ENCODE assay signal across 22 cellular contexts in genomic region chr4:2691952-2692435, GRCh38.
A peak's percentile ranks its signal among the peaks of the same experiment; 100 is the strongest.
DNase-seq lines count a peak whose midpoint lies in the region; ATAC-seq, FAIRE-seq and TF ChIP-seq lines count a peak whose summit lies in the region.
"Had no signal": no experiment of that assay in that cellular context is flagged by ENCODE, and none has a peak within 500 bp of the region (broad histone marks: within the 10 kb centered on the region; RNA-seq: fewer than 3 reads in every experiment).

No MANE protein-coding gene starts in this region.

- no peaks in the 10 kb centered on the region for H3K9me3 Mint-ChIP-seq in activated CD4-positive, alpha-beta T cell treated with anti-CD3 and anti-CD28 coated beads for 36 hours (ENCODE audit: low read depth)
- H3K9me3 Mint-ChIP-seq in activated naive CD4-positive, alpha-beta T cell treated with anti-CD3 and anti-CD28 coated beads, Interleukin-2, amount 50 U/mL, for 24 hours: no peaks in the 10 kb centered on the region
- H3K9me3 Mint-ChIP-seq in T-cell: no peaks in the 10 kb centered on the region
- H3K9me3 Mint-ChIP-seq: dendritic cell treated with granulocyte-macrophage colony-stimulating factor and Interleukin-4, amounts not matched to agents 40 ng/mL and 50 ng/mL, for 4 days; immature natural killer cell; neural progenitor cell had no signal

- no peak for TF ChIP-seq POLR2A in spleen (IDR thresholded peaks at IDR 0.05)

- H3K36me3 Mint-ChIP-seq in activated CD4-positive, alpha-beta T cell treated with anti-CD3 and anti-CD28 coated beads for 36 hours (ENCODE audit: low read depth): peaks cover 61% of the 10 kb centered on the region
- H3K36me3 Mint-ChIP-seq in activated naive CD4-positive, alpha-beta T cell treated with anti-CD3 and anti-CD28 coated beads, Interleukin-2, amount 50 U/mL, for 24 hours: peaks cover 19% of the 10 kb centered on the region
- peaks cover 80% of the 10 kb centered on the region for H3K36me3 Mint-ChIP-seq in T-cell

- CTCF ChIA-PET in activated CD4-positive, alpha-beta T cell treated with anti-CD3 and anti-CD28 coated beads for 36 hours (lab: Charles Lee): interaction anchor here (0.8 to 1.0 kb wide), 2 partner anchors 9 to 244 kb away, joined by 3 to 4 read pairs; no protein-coding TSS in a partner anchor
- CTCF ChIA-PET in T-cell (lab: Charles Lee): no interaction called here

- POLR2A ChIA-PET in activated CD4-positive, alpha-beta T cell treated with anti-CD3 and anti-CD28 coated beads for 36 hours (lab: Charles Lee): interaction anchor here (0.6 kb wide), 1 partner anchor 171 kb away, joined by 4 read pairs; no protein-coding TSS in a partner anchor
- POLR2A ChIA-PET in T-cell (lab: Charles Lee): interaction anchor here in 1 of 2 donors (0.6 kb wide), 1 partner anchor 93 kb away, joined by 6 read pairs; no protein-coding TSS in a partner anchor

- H3K27me3 ChIP-seq in spleen (replicated peaks in 1 of 7): no peaks in the 10 kb centered on the region
- H3K27me3 ChIP-seq: body of pancreas, neural progenitor cell, right atrium auricular region, stomach had no signal

- peak; percentile 84 for FAIRE-seq in GM18507 (lab: Jason Lieb, UNC)
- FAIRE-seq: A204.1 had no signal

- H3K4me3 ChIP-seq in spleen: no peak overlapping the region
- H3K4me3 ChIP-seq: body of pancreas, lung, neural progenitor cell, right atrium auricular region, SK-N-MC, stomach had no signal

- ATAC-seq in activated CD4-positive, alpha-beta T cell treated with anti-CD3 and anti-CD28 coated beads for 36 hours: peak; percentile 89
- no peak for ATAC-seq in GM18870 (IDR thresholded peaks at IDR 0.05; ENCODE audit: unreplicated experiment)
- no peak for ATAC-seq in T-cell (replicated peaks in 1 of 4)
- ATAC-seq: body of pancreas had no signal

- no peak overlapping the region for H3K4me3 Mint-ChIP-seq in activated CD4-positive, alpha-beta T cell treated with anti-CD3 and anti-CD28 coated beads for 36 hours
- no peak overlapping the region for H3K4me3 Mint-ChIP-seq in activated naive CD4-positive, alpha-beta T cell treated with anti-CD3 and anti-CD28 coated beads, Interleukin-2, amount 50 U/mL, for 24 hours
- H3K4me3 Mint-ChIP-seq in T-cell: no peak overlapping the region
- H3K4me3 Mint-ChIP-seq: dendritic cell treated with granulocyte-macrophage colony-stimulating factor and Interleukin-4, amounts not matched to agents 40 ng/mL and 50 ng/mL, for 4 days; immature natural killer cell; neural progenitor cell had no signal

- intact Hi-C loops in activated CD4-positive, alpha-beta T cell treated with anti-CD3 and anti-CD28 coated beads for 36 hours (cut with DNase I, micrococcal nuclease): loop anchor here (1.0 kb wide), 1 partner anchor 54 kb away; no protein-coding TSS in a partner anchor
- intact Hi-C loops in spleen (cut with DNase I; ENCODE audit: low total_unique reads): no loop called here

- peaks cover 31% of the 10 kb centered on the region for H3K4me1 Mint-ChIP-seq in activated CD4-positive, alpha-beta T cell treated with anti-CD3 and anti-CD28 coated beads for 36 hours
- peaks cover 25% of the 10 kb centered on the region for H3K4me1 Mint-ChIP-seq in activated naive CD4-positive, alpha-beta T cell treated with anti-CD3 and anti-CD28 coated beads, Interleukin-2, amount 50 U/mL, for 24 hours
- peaks cover 0 to 20% (median 12%) of the 10 kb centered on the region in 3 donors for H3K4me1 Mint-ChIP-seq in T-cell
- H3K4me1 Mint-ChIP-seq: neural progenitor cell had no signal

- H3K4me1 ChIP-seq in spleen: peaks cover 2 to 60% (median 28%) of the 10 kb centered on the region in 6 donors
- H3K4me1 ChIP-seq: body of pancreas, neural progenitor cell, right atrium auricular region, stomach had no signal

- H3K27ac Mint-ChIP-seq in activated CD4-positive, alpha-beta T cell treated with anti-CD3 and anti-CD28 coated beads for 36 hours: peak overlapping the region; percentile 86
- peak overlapping the region; percentile 89 for H3K27ac Mint-ChIP-seq in activated naive CD4-positive, alpha-beta T cell treated with anti-CD3 and anti-CD28 coated beads, Interleukin-2, amount 50 U/mL, for 24 hours
- peak overlapping the region in 1 of 2 donors; percentile 39 for H3K27ac Mint-ChIP-seq in T-cell
- H3K27ac Mint-ChIP-seq: neural progenitor cell had no signal

- WGBS in spleen, 5 donors: 55 to 76% (median 67%) methylated on average over 7 of the region's 7 CpGs

- no peaks in the 10 kb centered on the region for H3K27me3 Mint-ChIP-seq in activated CD4-positive, alpha-beta T cell treated with anti-CD3 and anti-CD28 coated beads for 36 hours
- H3K27me3 Mint-ChIP-seq in activated naive CD4-positive, alpha-beta T cell treated with anti-CD3 and anti-CD28 coated beads, Interleukin-2, amount 50 U/mL, for 24 hours: no peaks in the 10 kb centered on the region
- H3K27me3 Mint-ChIP-seq in T-cell: no peaks in the 10 kb centered on the region
- H3K27me3 Mint-ChIP-seq: dendritic cell treated with granulocyte-macrophage colony-stimulating factor and Interleukin-4, amounts not matched to agents 40 ng/mL and 50 ng/mL, for 4 days had no signal

- H3K9me3 ChIP-seq in spleen: no peaks in the 10 kb centered on the region
- H3K9me3 ChIP-seq: body of pancreas, right atrium auricular region, stomach had no signal

- peaks cover 0 to 100% (median 77%) of the 10 kb centered on the region in 6 donors for H3K36me3 ChIP-seq in spleen
- H3K36me3 ChIP-seq: neural progenitor cell had no signal

- H3K27ac ChIP-seq in spleen: peak overlapping the region in 1 of 8 donors; percentile 45
- H3K27ac ChIP-seq: body of pancreas, neural progenitor cell, right atrium auricular region, SK-N-MC, stomach, VCaP had no signal

- TF ChIP-seq CTCF in spleen (IDR thresholded peaks at IDR 0.05 in 8 of 11, conservative IDR thresholded peaks at IDR 0.05 in 3 of 11): no peak

- DNase-seq in activated CD4-positive, alpha-beta T cell treated with anti-CD3 and anti-CD28 coated beads for 36 hours: peak; percentile 68
- DNase-seq in activated CD4-positive, alpha-beta T cell treated with anti-CD3 and anti-CD28 coated beads for 4 hours: no peak
- DNase-seq in GM18507 (ENCODE audit: extremely low spot score, insufficient read length, low read depth) (no peak), T-cell (no peak), spleen (no peak)
- DNase-seq in stimulated activated CD4-positive, alpha-beta T cell treated with anti-CD3 and anti-CD28 coated beads, Interleukin-2, amount 100 ng/mL, for 24 hours: peak; percentile 32 to 37
- DNase-seq: activated effector memory CD4-positive, alpha-beta T cell treated with Interleukin-2 at 50 U/mL for 16 hours; body of pancreas; erythroblast; immature natural killer cell; NCI-H2081 treated with DMSO at 0.1 percent for 48 hours; NCI-H526; stomach had no signal

Comparison
In these comparisons a context has a peak if more than half of its experiments do, and no peak if none do; other contexts are left out.
1. DNase-seq: peak in activated CD4-positive, alpha-beta T cell treated with anti-CD3 and anti-CD28 coated beads for 36 hours (single experiment) and stimulated activated CD4-positive, alpha-beta T cell treated with anti-CD3 and anti-CD28 coated beads, Interleukin-2, amount 100 ng/mL, for 24 hours (2 of 2); none in activated CD4-positive, alpha-beta T cell treated with anti-CD3 and anti-CD28 coated beads for 4 hours (0 of 2), GM18507 (single experiment), T-cell (0 of 34) and spleen (single experiment).